ENCODE assay signal across 26 cellular contexts in the genomic region with DNA sequence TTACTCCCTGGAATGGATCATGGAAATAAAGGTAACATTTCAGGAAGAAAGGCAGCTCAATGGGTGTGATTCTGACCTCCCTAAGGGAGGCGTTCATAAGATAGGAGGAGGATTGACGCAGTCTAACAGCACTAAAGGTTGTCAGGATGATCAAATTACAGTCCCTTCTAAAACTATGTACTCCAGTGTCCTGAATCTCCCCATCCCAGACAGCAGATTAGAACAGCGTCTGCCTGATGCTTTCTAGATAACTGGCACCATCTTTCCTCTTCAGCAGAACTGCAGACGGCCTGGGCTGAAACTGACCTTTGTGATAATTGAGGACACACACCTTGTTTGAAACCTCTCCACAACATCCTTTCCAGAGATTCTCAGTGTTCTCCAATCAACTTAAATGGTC.
"Had no signal": no experiment of that assay in that cellular context is flagged by ENCODE, and none has a peak within 500 bp of the region (broad histone marks: within the 10 kb centered on the region; RNA-seq: fewer than 3 reads in every experiment).

No MANE protein-coding gene starts in this region.

- H3K36me3 ChIP-seq: breast epithelium had no signal

- H3K4me1 ChIP-seq: breast epithelium had no signal

- H3K9me3 ChIP-seq: breast epithelium had no signal

- H3K4me3 ChIP-seq: breast epithelium had no signal

- H3K27me3 ChIP-seq: breast epithelium had no signal

- H3K27ac ChIP-seq: breast epithelium had no signal

- ATAC-seq: activated CD8-positive, alpha-beta T cell treated with anti-CD3 and anti-CD28 coated beads, Interleukin-2, amount 10 ng/mL, durations not matched to agents 7 days and 5 days; Panc1; Right ventricle myocardium inferior; T-helper 17 cell; WTC11 had no signal

- DNase-seq: activated CD4-positive, alpha-beta T cell treated with anti-CD3 and anti-CD28 coated beads for 48 hours; activated CD4-positive, alpha-beta T cell treated with anti-CD3 and anti-CD28 coated beads, Interleukin-2, amount 50 U/mL, for 4 hours; activated CD4-positive, CD25-positive, alpha-beta regulatory T cell treated with anti-CD3 and anti-CD28 coated beads, Interleukin-2, amount 50 U/mL, for 72 hours; activated CD8-positive, alpha-beta memory T cell treated with anti-CD3 and anti-CD28 coated beads, Interleukin-2, amount 50 U/mL, for 48 hours; activated CD8-positive, alpha-beta T cell treated with anti-CD3 and anti-CD28 coated beads, Interleukin-2, amount 10 ng/mL, durations not matched to agents 7 days and 5 days; activated effector memory CD4-positive, alpha-beta T cell treated with Interleukin-2 at 50 U/mL for 16 hours; activated naive CD4-positive, alpha-beta T cell; activated T-cell treated with anti-CD3 and anti-CD28 coated beads, Interleukin-2, amount 50 U/mL, for 1 hour; aorta; caudate nucleus; KG1; NCI-H1092; NCI-H1417; NCI-H1930; NCI-H446 treated with DMSO at 0.1 percent for 48 hours; NCI-H526; NCI-H774; NK-92 treated with Interleukin-12 subunit alpha and Interleukin-12 subunit beta, amount 100 ng/mL, for 24 hours; OCI-M1; RPMI8226; T-helper 17 cell; T-helper 9 cell had no signal
